ENCODE assay signal across 1 cellular context in the genomic region with DNA sequence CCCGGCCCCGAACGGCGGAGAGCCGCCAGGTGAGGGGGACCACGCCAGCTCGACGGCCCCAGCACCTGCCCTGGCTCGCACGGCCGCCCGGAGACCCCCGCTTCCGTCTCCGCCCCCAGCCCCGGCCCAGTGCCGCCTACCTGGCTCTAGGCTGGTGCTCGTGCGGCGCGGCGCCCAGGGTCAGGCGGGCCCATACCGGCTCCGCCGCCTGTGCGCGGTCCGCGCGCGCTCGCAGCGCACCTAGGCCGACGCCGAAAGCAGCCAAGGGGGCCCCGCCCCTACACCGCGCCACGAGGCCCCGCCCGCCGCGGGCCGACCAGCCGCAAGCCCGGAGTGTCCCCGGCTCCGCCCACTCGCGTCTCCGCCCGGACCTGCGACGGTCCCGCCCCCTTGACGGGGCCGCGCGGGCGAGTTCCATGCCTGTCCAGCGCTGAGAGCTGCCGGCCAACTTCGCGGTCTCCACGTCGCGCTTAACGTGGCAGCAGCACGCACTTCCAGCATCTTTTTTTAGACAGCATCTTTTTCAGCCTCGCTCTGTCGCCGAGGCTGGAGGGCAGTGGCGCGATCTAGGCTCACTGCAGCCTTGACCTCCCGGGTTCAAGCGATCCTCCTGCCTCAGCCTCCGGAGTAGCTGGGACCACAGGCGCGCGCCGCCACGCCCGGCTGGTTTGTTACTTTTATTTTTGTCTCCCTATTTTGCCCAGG.
TF ChIP-seq lines count a peak whose summit lies in the region.

A gene with protein sequence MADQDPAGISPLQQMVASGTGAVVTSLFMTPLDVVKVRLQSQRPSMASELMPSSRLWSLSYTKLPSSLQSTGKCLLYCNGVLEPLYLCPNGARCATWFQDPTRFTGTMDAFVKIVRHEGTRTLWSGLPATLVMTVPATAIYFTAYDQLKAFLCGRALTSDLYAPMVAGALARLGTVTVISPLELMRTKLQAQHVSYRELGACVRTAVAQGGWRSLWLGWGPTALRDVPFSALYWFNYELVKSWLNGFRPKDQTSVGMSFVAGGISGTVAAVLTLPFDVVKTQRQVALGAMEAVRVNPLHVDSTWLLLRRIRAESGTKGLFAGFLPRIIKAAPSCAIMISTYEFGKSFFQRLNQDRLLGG (minus strand): TSS at position 253 of the 705 bp plus-strand sequence. CDS start 1,261 bp downstream, outside the sequence.

TF ChIP-seq in HEK293, 187 proteins besides CTCF, POLR2A, EP300 and RAD21 (continued from another document and continues in another):
- TF ChIP-seq, protein P1, sequence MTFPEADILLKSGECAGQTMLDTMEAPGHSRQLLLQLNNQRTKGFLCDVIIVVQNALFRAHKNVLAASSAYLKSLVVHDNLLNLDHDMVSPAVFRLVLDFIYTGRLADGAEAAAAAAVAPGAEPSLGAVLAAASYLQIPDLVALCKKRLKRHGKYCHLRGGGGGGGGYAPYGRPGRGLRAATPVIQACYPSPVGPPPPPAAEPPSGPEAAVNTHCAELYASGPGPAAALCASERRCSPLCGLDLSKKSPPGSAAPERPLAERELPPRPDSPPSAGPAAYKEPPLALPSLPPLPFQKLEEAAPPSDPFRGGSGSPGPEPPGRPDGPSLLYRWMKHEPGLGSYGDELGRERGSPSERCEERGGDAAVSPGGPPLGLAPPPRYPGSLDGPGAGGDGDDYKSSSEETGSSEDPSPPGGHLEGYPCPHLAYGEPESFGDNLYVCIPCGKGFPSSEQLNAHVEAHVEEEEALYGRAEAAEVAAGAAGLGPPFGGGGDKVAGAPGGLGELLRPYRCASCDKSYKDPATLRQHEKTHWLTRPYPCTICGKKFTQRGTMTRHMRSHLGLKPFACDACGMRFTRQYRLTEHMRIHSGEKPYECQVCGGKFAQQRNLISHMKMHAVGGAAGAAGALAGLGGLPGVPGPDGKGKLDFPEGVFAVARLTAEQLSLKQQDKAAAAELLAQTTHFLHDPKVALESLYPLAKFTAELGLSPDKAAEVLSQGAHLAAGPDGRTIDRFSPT (tag by site-specific recombination; IDR thresholded peaks at IDR 0.05), result no peak
- peak; percentile 84; the same call in 1 of the 2 replicates for TF ChIP-seq ZNF561 (tag by site-specific recombination; IDR thresholded peaks at IDR 0.05; ENCODE audit: borderline replicate concordance)
- no peak for TF ChIP-seq ZNF155 (tag by site-specific recombination; IDR thresholded peaks at IDR 0.05)
- TF ChIP-seq ZNF433 (tag by site-specific recombination; IDR thresholded peaks at IDR 0.05; ENCODE audit: low read depth), result no peak
- TF ChIP-seq ZNF335 (tag by site-specific recombination; conservative IDR thresholded peaks at IDR 0.05), result peak; percentile 81
- TF ChIP-seq ZNF341 (tag by site-specific recombination; IDR thresholded peaks at IDR 0.05; ENCODE audit: low read depth), result no peak
- TF ChIP-seq ZFP3 (tag by site-specific recombination; IDR thresholded peaks at IDR 0.05; ENCODE audit: low read depth), result no peak
- peak; percentile 74; the same call in 1 of the 2 replicates for TF ChIP-seq KLF10 (tag by site-specific recombination; IDR thresholded peaks at IDR 0.05)
- TF ChIP-seq ZBTB8A (tag by site-specific recombination; IDR thresholded peaks at IDR 0.05), result peak; percentile 14
- TF ChIP-seq ZNF660 (tag by site-specific recombination; IDR thresholded peaks at IDR 0.05), result peak; percentile 78; the same call in 1 of the 2 replicates
- no peak for TF ChIP-seq GLI4 (tag by site-specific recombination; IDR thresholded peaks at IDR 0.05)
- TF ChIP-seq, protein P2, sequence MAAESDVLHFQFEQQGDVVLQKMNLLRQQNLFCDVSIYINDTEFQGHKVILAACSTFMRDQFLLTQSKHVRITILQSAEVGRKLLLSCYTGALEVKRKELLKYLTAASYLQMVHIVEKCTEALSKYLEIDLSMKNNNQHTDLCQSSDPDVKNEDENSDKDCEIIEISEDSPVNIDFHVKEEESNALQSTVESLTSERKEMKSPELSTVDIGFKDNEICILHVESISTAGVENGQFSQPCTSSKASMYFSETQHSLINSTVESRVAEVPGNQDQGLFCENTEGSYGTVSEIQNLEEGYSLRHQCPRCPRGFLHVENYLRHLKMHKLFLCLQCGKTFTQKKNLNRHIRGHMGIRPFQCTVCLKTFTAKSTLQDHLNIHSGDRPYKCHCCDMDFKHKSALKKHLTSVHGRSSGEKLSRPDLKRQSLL (tag by site-specific recombination; IDR thresholded peaks at IDR 0.05), result peak; percentile 46; the same call in 1 of the 2 replicates
- no peak for TF ChIP-seq ZNF544 (tag by site-specific recombination; IDR thresholded peaks at IDR 0.05)
- TF ChIP-seq, protein P3, sequence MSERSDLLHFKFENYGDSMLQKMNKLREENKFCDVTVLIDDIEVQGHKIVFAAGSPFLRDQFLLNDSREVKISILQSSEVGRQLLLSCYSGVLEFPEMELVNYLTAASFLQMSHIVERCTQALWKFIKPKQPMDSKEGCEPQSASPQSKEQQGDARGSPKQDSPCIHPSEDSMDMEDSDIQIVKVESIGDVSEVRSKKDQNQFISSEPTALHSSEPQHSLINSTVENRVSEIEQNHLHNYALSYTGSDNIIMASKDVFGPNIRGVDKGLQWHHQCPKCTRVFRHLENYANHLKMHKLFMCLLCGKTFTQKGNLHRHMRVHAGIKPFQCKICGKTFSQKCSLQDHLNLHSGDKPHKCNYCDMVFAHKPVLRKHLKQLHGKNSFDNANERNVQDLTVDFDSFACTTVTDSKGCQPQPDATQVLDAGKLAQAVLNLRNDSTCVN (tag by site-specific recombination; optimal IDR thresholded peaks at IDR 0.05), result peak; percentile 73
- no peak for TF ChIP-seq YY1 (tag by site-specific recombination; IDR thresholded peaks at IDR 0.05)
- peak; percentile 70 for TF ChIP-seq ZSCAN30 (tag by site-specific recombination; IDR thresholded peaks at IDR 0.05)
- TF ChIP-seq ZNF549 (tag by site-specific recombination; IDR thresholded peaks at IDR 0.05), result no peak
- TF ChIP-seq ZBTB48 (tag by site-specific recombination; IDR thresholded peaks at IDR 0.05), result no peak
- no peak for TF ChIP-seq HOXA7 (CRISPR knock-in tag; IDR thresholded peaks at IDR 0.05; ENCODE audit: borderline replicate concordance)
- no peak for TF ChIP-seq ZNF10 (tag by site-specific recombination; IDR thresholded peaks at IDR 0.05)
- TF ChIP-seq SCRT2 (tag by site-specific recombination; IDR thresholded peaks at IDR 0.05), result no peak
- TF ChIP-seq, protein P4, sequence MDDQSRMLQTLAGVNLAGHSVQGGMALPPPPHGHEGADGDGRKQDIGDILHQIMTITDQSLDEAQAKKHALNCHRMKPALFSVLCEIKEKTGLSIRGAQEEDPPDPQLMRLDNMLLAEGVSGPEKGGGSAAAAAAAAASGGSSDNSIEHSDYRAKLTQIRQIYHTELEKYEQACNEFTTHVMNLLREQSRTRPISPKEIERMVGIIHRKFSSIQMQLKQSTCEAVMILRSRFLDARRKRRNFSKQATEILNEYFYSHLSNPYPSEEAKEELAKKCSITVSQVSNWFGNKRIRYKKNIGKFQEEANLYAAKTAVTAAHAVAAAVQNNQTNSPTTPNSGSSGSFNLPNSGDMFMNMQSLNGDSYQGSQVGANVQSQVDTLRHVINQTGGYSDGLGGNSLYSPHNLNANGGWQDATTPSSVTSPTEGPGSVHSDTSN (CRISPR knock-in tag; IDR thresholded peaks at IDR 0.05), result peak; percentile 78
- no peak; the same call in 1 of the 2 replicates for TF ChIP-seq KLF7 (tag by site-specific recombination; IDR thresholded peaks at IDR 0.05; ENCODE audit: borderline replicate concordance)
- TF ChIP-seq KLF8 (tag by site-specific recombination; IDR thresholded peaks at IDR 0.05), result peak; percentile 57
- no peak for TF ChIP-seq ZBTB7A (tag by site-specific recombination; IDR thresholded peaks at IDR 0.05; ENCODE audit: low read depth)
- TF ChIP-seq, protein P5, sequence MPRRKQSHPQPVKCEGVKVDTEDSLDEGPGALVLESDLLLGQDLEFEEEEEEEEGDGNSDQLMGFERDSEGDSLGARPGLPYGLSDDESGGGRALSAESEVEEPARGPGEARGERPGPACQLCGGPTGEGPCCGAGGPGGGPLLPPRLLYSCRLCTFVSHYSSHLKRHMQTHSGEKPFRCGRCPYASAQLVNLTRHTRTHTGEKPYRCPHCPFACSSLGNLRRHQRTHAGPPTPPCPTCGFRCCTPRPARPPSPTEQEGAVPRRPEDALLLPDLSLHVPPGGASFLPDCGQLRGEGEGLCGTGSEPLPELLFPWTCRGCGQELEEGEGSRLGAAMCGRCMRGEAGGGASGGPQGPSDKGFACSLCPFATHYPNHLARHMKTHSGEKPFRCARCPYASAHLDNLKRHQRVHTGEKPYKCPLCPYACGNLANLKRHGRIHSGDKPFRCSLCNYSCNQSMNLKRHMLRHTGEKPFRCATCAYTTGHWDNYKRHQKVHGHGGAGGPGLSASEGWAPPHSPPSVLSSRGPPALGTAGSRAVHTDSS (tag by site-specific recombination; IDR thresholded peaks at IDR 0.05), result peak; percentile 41; the same call in 1 of the 2 replicates
- TF ChIP-seq, protein P6, sequence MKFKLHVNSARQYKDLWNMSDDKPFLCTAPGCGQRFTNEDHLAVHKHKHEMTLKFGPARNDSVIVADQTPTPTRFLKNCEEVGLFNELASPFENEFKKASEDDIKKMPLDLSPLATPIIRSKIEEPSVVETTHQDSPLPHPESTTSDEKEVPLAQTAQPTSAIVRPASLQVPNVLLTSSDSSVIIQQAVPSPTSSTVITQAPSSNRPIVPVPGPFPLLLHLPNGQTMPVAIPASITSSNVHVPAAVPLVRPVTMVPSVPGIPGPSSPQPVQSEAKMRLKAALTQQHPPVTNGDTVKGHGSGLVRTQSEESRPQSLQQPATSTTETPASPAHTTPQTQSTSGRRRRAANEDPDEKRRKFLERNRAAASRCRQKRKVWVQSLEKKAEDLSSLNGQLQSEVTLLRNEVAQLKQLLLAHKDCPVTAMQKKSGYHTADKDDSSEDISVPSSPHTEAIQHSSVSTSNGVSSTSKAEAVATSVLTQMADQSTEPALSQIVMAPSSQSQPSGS (tag by site-specific recombination; IDR thresholded peaks at IDR 0.05; ENCODE audit: low read depth), result no peak
- TF ChIP-seq, protein P7, sequence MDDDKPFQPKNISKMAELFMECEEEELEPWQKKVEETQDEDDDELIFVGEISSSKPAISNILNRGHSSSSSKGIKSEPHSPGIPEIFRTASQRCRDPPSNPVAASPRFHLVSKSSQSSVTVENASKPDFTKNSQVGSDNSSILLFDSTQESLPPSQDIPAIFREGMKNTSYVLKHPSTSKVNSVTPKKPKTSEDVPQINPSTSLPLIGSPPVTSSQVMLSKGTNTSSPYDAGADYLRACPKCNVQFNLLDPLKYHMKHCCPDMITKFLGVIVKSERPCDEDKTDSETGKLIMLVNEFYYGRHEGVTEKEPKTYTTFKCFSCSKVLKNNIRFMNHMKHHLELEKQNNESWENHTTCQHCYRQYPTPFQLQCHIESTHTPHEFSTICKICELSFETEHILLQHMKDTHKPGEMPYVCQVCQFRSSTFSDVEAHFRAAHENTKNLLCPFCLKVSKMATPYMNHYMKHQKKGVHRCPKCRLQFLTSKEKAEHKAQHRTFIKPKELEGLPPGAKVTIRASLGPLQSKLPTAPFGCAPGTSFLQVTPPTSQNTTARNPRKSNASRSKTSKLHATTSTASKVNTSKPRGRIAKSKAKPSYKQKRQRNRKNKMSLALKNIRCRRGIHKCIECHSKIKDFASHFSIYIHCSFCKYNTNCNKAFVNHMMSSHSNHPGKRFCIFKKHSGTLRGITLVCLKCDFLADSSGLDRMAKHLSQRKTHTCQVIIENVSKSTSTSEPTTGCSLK (tag by site-specific recombination; IDR thresholded peaks at IDR 0.05), result no peak
- 0 out of 2 replicates have a peak, but pooled peaks have one; percentile 3 for TF ChIP-seq ZNF629 (tag by site-specific recombination; IDR thresholded peaks at IDR 0.05)
- no peak for TF ChIP-seq ZNF664 (tag by site-specific recombination; IDR thresholded peaks at IDR 0.05)
- TF ChIP-seq ZNF140 (tag by site-specific recombination; IDR thresholded peaks at IDR 0.05), result no peak
- no peak for TF ChIP-seq ZNF670 (tag by site-specific recombination; IDR thresholded peaks at IDR 0.05; ENCODE audit: low read depth)
- TF ChIP-seq ZNF843 (tag by site-specific recombination; IDR thresholded peaks at IDR 0.05), result no peak
- TF ChIP-seq, protein P8, sequence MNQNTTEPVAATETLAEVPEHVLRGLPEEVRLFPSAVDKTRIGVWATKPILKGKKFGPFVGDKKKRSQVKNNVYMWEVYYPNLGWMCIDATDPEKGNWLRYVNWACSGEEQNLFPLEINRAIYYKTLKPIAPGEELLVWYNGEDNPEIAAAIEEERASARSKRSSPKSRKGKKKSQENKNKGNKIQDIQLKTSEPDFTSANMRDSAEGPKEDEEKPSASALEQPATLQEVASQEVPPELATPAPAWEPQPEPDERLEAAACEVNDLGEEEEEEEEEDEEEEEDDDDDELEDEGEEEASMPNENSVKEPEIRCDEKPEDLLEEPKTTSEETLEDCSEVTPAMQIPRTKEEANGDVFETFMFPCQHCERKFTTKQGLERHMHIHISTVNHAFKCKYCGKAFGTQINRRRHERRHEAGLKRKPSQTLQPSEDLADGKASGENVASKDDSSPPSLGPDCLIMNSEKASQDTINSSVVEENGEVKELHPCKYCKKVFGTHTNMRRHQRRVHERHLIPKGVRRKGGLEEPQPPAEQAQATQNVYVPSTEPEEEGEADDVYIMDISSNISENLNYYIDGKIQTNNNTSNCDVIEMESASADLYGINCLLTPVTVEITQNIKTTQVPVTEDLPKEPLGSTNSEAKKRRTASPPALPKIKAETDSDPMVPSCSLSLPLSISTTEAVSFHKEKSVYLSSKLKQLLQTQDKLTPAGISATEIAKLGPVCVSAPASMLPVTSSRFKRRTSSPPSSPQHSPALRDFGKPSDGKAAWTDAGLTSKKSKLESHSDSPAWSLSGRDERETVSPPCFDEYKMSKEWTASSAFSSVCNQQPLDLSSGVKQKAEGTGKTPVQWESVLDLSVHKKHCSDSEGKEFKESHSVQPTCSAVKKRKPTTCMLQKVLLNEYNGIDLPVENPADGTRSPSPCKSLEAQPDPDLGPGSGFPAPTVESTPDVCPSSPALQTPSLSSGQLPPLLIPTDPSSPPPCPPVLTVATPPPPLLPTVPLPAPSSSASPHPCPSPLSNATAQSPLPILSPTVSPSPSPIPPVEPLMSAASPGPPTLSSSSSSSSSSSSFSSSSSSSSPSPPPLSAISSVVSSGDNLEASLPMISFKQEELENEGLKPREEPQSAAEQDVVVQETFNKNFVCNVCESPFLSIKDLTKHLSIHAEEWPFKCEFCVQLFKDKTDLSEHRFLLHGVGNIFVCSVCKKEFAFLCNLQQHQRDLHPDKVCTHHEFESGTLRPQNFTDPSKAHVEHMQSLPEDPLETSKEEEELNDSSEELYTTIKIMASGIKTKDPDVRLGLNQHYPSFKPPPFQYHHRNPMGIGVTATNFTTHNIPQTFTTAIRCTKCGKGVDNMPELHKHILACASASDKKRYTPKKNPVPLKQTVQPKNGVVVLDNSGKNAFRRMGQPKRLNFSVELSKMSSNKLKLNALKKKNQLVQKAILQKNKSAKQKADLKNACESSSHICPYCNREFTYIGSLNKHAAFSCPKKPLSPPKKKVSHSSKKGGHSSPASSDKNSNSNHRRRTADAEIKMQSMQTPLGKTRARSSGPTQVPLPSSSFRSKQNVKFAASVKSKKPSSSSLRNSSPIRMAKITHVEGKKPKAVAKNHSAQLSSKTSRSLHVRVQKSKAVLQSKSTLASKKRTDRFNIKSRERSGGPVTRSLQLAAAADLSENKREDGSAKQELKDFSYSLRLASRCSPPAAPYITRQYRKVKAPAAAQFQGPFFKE (tag by site-specific recombination; IDR thresholded peaks at IDR 0.05; ENCODE audit: borderline replicate concordance), result no peak
- peak; percentile 87 for TF ChIP-seq ZNF394 (tag by site-specific recombination; IDR thresholded peaks at IDR 0.05; ENCODE audit: borderline replicate concordance)
- TF ChIP-seq SALL2 (tag by site-specific recombination; IDR thresholded peaks at IDR 0.05; ENCODE audit: borderline replicate concordance), result no peak
- TF ChIP-seq ZBTB1 (tag by site-specific recombination; IDR thresholded peaks at IDR 0.05), result no peak
- TF ChIP-seq ZBTB21 (tag by site-specific recombination; IDR thresholded peaks at IDR 0.05), result no peak
- TF ChIP-seq ZNF473 (tag by site-specific recombination; IDR thresholded peaks at IDR 0.05), result no peak
- TF ChIP-seq ZNF747 (tag by site-specific recombination; IDR thresholded peaks at IDR 0.05), result no peak
- 0 out of 2 replicates have a peak, but pooled peaks have one; percentile 26 for TF ChIP-seq ZNF184 (tag by site-specific recombination; IDR thresholded peaks at IDR 0.05)
